9 cellular contexts compared by ENCODE assay signal in the genomic region with DNA sequence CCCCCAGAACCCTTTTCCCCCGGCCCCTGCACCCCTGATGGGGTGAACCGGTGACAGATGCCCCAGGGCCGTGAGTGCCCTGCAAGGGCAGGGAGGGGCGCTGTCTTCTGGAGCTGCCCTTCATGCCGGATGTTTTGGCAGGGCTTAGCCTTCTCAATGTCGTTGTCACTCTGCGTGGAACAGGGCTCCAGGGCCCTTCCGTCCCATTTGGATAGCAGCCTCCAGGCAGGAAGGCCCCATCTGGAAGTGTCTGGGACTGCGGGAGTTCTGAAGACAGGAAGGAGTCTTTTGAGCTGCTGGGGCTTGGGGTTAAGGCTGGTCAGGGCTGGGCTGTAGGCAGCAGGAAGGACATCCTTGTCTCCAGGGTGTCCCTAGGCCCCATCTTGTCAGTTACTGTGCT. TPM values are rescaled to one million over a fixed set of nuclear protein-coding genes. Genes with fewer than 3 reads are reported as not detected.
A peak's percentile ranks its signal among the peaks of the same experiment; 100 is the strongest.
DNase-seq lines count a peak whose midpoint lies in the region; ATAC-seq and TF ChIP-seq lines count a peak whose summit lies in the region.
"Had no signal": no experiment of that assay in that cellular context is flagged by ENCODE, and none has a peak within 500 bp of the region (broad histone marks: within the 10 kb centered on the region; RNA-seq: fewer than 3 reads in every experiment).

No MANE protein-coding gene starts in this region.

- H3K27ac ChIP-seq in brain microvascular endothelial cell, result peak overlapping the region; percentile 67
- H3K27ac ChIP-seq: KMS-11 had no signal

- H3K36me3 Mint-ChIP-seq in immature natural killer cell, result peaks cover 0 to 6% (median 0%) of the 10 kb centered on the region in 3 donors

- DNase-seq in HFF-Myc (ENCODE audit: extremely low read depth, low read depth), result no peak
- DNase-seq in brain microvascular endothelial cell, result no peak
- DNase-seq in immature natural killer cell, result no peak
- peak; percentile 16 for DNase-seq in superior temporal gyrus (ENCODE audit: extremely low spot score)
- no peak for DNase-seq in SKM-1 treated with dmso at 0.1 percent for 144 hours (lab: John Stamatoyannopoulos, UW; ENCODE audit: unreplicated experiment)
- DNase-seq in activated CD8-positive, alpha-beta memory T cell treated with anti-CD3 and anti-CD28 coated beads, Interleukin-2, amount 50 U/mL, for 4 hours, result no peak
- DNase-seq in MV-4-11 (lab: John Stamatoyannopoulos, UW), result no peak

- H3K9me3 Mint-ChIP-seq in immature natural killer cell, result no peaks in the 10 kb centered on the region

- ATAC-seq in HG02678 (IDR thresholded peaks at IDR 0.05; ENCODE audit: unreplicated experiment), result no peak

- peaks cover 38 to 44% of the 10 kb centered on the region in 2 donors for H3K4me1 Mint-ChIP-seq in immature natural killer cell

- in situ Hi-C loops in brain microvascular endothelial cell (cut with HindIII; ENCODE audit: low pct_ligation_motif_present, low sequenced_read_pairs), result no loop called here

- peak overlapping the region; percentile 28 for H3K4me3 ChIP-seq in HFF-Myc (replicated peaks; ENCODE audit: low read depth, low read length)
- peak overlapping the region; percentile 20 for H3K4me3 ChIP-seq in brain microvascular endothelial cell (ENCODE audit: low read depth, low read length)

- TF ChIP-seq CTCF in HFF-Myc (IDR thresholded peaks at IDR 0.05; ENCODE audit: low read depth, low read length, missing control alignments), result no peak
- peak; percentile 22 for TF ChIP-seq CTCF in brain microvascular endothelial cell (IDR thresholded peaks at IDR 0.05; ENCODE audit: low read depth, low read length, missing control alignments)

- H3K27me3 ChIP-seq in brain microvascular endothelial cell (replicated peaks), result no peaks in the 10 kb centered on the region

- H3K27ac Mint-ChIP-seq in immature natural killer cell, result peak overlapping the region in 4 of 6 donors; percentile 59 to 65 (median 62)

- peaks cover 2 to 9% (median 3%) of the 10 kb centered on the region in 3 donors for H3K27me3 Mint-ChIP-seq in immature natural killer cell (ENCODE audit: low read depth in 3 of 3)

- H3K36me3 ChIP-seq in brain microvascular endothelial cell (replicated peaks), result peaks cover 43% of the 10 kb centered on the region

- no peak overlapping the region for H3K4me3 Mint-ChIP-seq in immature natural killer cell

RNA-seq across cellular contexts. Expression of a gene that starts 4.6 kb away (rescaled TPM):
- 10 to 100 TPM; 62.8 to 73.5 (median 63.4) TPM for polyA plus RNA-seq in immature natural killer cell

RNA-seq across cellular contexts. Expression of a gene that starts 8.6 kb away (rescaled TPM):
- 10 to 100 TPM in 2 of 3 donors, 1 to 10 TPM in 1; 4.5 to 16.0 (median 10.3) TPM for polyA plus RNA-seq in immature natural killer cell

RNA-seq across cellular contexts. Expression of a gene that starts 31.6 kb away (rescaled TPM):
- polyA plus RNA-seq in immature natural killer cell, result 1 to 10 TPM in 2 of 3 donors, under 1 TPM in 1; 0.26 to 5.9 (median 1.4) TPM

RNA-seq across cellular contexts. Expression of a gene that starts 36.5 kb away (rescaled TPM):
- polyA plus RNA-seq in immature natural killer cell, result 1 to 10 TPM in 1 of 3 donors, under 1 TPM in 2; 0.90 to 1.2 (median 0.90) TPM

RNA-seq across cellular contexts. Expression of a gene that starts 57.4 kb away (rescaled TPM):
- polyA plus RNA-seq in immature natural killer cell, result 10 to 100 TPM; 44.9 to 63.5 (median 53.9) TPM
